ENCODE assay signal across 9 cellular contexts in genomic region chr7:113787106-113787505, GRCh38.
"Had no signal": no experiment of that assay in that cellular context is flagged by ENCODE, and none has a peak within 500 bp of the region (broad histone marks: within the 10 kb centered on the region; RNA-seq: fewer than 3 reads in every experiment).

No MANE protein-coding gene starts in this region.

- FAIRE-seq: HTR-8/SVneo, K562 had no signal

- H3K9me3 ChIP-seq: HAP-1 had no signal

- H3K27ac ChIP-seq: GM23248 had no signal

- ATAC-seq: HCT116, K562 had no signal

- H3K4me1 ChIP-seq: HAP-1 had no signal

- DNase-seq: GM23248, GOT3, H7, IMR-90, KG1 had no signal

- H3K4me3 ChIP-seq: GM23248, HAP-1, K562 had no signal

- H2AFZ ChIP-seq: GM23248 had no signal

- H3K36me3 ChIP-seq: HAP-1 had no signal
